ENCODE assay signal across 1 cellular context in genomic region chr10:132140167-132140925, GRCh38.
TF ChIP-seq lines count a peak whose summit lies in the region.

No MANE protein-coding gene starts in this region.

TF ChIP-seq in HepG2, 621 proteins besides CTCF, POLR2A, EP300 and RAD21 (continued from another document):
- TF ChIP-seq NONO (IDR thresholded peaks at IDR 0.05): no peak
- no peak for TF ChIP-seq NONO (CRISPR knock-in tag; conservative IDR thresholded peaks at IDR 0.05)
- no peak for TF ChIP-seq NCOA1 (CRISPR knock-in tag; IDR thresholded peaks at IDR 0.05)
- TF ChIP-seq HNRNPUL1 (IDR thresholded peaks at IDR 0.05; ENCODE audit: low read depth, low read length): no peak
- no peak for TF ChIP-seq KAT2B (IDR thresholded peaks at IDR 0.05; ENCODE audit: borderline replicate concordance, low read depth, low read length)
- no peak for TF ChIP-seq E2F5 (CRISPR knock-in tag; conservative IDR thresholded peaks at IDR 0.05)
- no peak for TF ChIP-seq NBN (conservative IDR thresholded peaks at IDR 0.05)
- no peak for TF ChIP-seq RARA (CRISPR knock-in tag; IDR thresholded peaks at IDR 0.05)
- no peak for TF ChIP-seq ZBTB1 (CRISPR knock-in tag; IDR thresholded peaks at IDR 0.05; ENCODE audit: borderline replicate concordance)
- TF ChIP-seq ARHGAP35 (CRISPR knock-in tag; IDR thresholded peaks at IDR 0.05; ENCODE audit: borderline replicate concordance): no peak
- TF ChIP-seq KDM4B (CRISPR knock-in tag; IDR thresholded peaks at IDR 0.05): no peak
- no peak for TF ChIP-seq ZNF10 (CRISPR knock-in tag; IDR thresholded peaks at IDR 0.05; ENCODE audit: borderline replicate concordance, low read depth)
- TF ChIP-seq ZNF878 (CRISPR knock-in tag; IDR thresholded peaks at IDR 0.05): no peak
- no peak for TF ChIP-seq STAT6 (CRISPR knock-in tag; IDR thresholded peaks at IDR 0.05; ENCODE audit: borderline replicate concordance)
